Comparison of ENCODE assay signal across 8 cellular contexts in the genomic region with DNA sequence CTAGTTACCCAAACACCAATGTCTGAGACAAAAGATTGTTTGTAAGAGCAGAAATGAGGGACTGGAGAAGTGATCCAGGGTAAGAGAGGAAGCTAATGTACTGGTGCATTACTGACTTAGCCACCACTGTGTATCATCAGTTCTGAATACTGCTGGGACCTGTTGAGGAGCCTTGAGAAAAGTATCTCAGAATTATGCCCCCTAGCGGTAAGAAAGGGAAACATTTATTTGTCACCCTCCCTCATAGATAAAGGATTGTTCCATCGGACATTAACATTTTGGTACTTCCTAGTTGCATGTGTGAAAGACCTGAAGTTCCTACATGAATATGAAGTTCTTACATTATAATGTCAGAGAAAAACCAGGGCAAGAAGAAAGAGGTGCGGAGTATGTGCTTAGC.
A peak's percentile ranks its signal among the peaks of the same experiment; 100 is the strongest.
DNase-seq lines count a peak whose midpoint lies in the region; ATAC-seq and TF ChIP-seq lines count a peak whose summit lies in the region.

No MANE protein-coding gene starts in this region.

- no peak for TF ChIP-seq CTCF in suprapubic skin (IDR thresholded peaks at IDR 0.05)

- no peaks in the 10 kb centered on the region for H3K4me1 ChIP-seq in suprapubic skin
- no peaks in the 10 kb centered on the region for H3K4me1 ChIP-seq in aorta (ENCODE audit: control insufficient read depth in 1 of 2, insufficient read depth in 2 of 2, low read length in 2 of 2)

- no peak for TF ChIP-seq EP300 in suprapubic skin (IDR thresholded peaks at IDR 0.05)

- H3K27me3 ChIP-seq in suprapubic skin (no peaks in the 10 kb centered on the region), aorta (ENCODE audit: control insufficient read depth in 1 of 2, insufficient read depth in 2 of 2, low read length in 1 of 2) (no peaks in the 10 kb centered on the region)

- H3K9me3 ChIP-seq in suprapubic skin = no peaks in the 10 kb centered on the region
- no peaks in the 10 kb centered on the region for H3K9me3 ChIP-seq in aorta (ENCODE audit: control insufficient read depth, low read length)

- no peak for TF ChIP-seq POLR2A in suprapubic skin (IDR thresholded peaks at IDR 0.05)

- intact Hi-C loops in aorta (cut with DNase I) = no loop called here

- peak; percentile 67 for ATAC-seq in GM21576 (IDR thresholded peaks at IDR 0.05; ENCODE audit: unreplicated experiment)
- no peak for ATAC-seq in aorta (ENCODE audit: low FRiP score)

- H3K27ac ChIP-seq in suprapubic skin = no peak overlapping the region
- H3K27ac ChIP-seq in aorta (ENCODE audit: low read depth in 1 of 2, low read length in 2 of 2) = no peak overlapping the region

- DNase-seq in CMK (ENCODE audit: low read depth) (peak; percentile 7), NCI-H460 (ENCODE audit: extremely low read depth, low read depth) (peak; percentile 12), fibroblast of peridontal ligament (ENCODE audit: extremely low read depth) (peak; percentile 1), suprapubic skin (ENCODE audit: low spot score in 2 of 2) (no peak), aorta (no peak), cerebellar nuclear complex (lab: John Stamatoyannopoulos, UW) (no peak)
- DNase-seq in stimulated activated CD4-positive, alpha-beta T cell treated with anti-CD3 and anti-CD28 coated beads, Interleukin-2, amount 100 ng/mL, for 24 hours = no peak

- no peak overlapping the region for H3K4me3 ChIP-seq in suprapubic skin
- H3K4me3 ChIP-seq in aorta (ENCODE audit: low read length in 2 of 2) = no peak overlapping the region

- H3K36me3 ChIP-seq in suprapubic skin (no peaks in the 10 kb centered on the region), aorta (ENCODE audit: control insufficient read depth in 1 of 2, insufficient read depth in 2 of 2, low read length in 1 of 2) (no peaks in the 10 kb centered on the region)

- 57% methylated on average over 3 of the region's 3 CpGs for WGBS in suprapubic skin
- WGBS in aorta, 2 donors = 57 to 59% methylated on average over 3 of the region's 3 CpGs

Comparison
In these comparisons a context has a peak if more than half of its experiments do, and no peak if none do; other contexts are left out.
1. DNase-seq: peak in CMK (single experiment), NCI-H460 (single experiment) and fibroblast of peridontal ligament (single experiment); none in suprapubic skin (0 of 2), aorta (0 of 2), cerebellar nuclear complex (0 of 2) and stimulated activated CD4-positive, alpha-beta T cell treated with anti-CD3 and anti-CD28 coated beads, Interleukin-2, amount 100 ng/mL, for 24 hours (0 of 2).